16 cellular contexts compared by ENCODE assay signal in the genomic region with DNA sequence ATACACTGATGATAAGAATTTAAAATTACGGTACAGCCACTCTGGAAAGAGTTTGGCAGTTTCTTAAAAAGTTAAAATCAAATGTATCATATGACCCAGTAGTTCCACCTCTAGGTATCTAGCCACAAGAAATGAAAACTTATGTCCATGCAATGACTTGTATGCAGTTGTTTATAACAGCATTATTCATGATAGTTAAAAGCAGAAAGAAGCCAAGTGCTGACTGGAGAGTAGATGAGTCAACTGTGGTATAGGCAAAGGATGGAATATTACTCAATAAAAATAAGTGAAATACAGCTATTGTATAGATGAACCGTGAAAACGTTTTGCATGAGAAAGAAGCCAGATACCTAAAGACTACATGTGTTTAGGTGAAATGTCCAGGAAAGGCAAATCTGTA.
A peak's percentile ranks its signal among the peaks of the same experiment; 100 is the strongest.
DNase-seq lines count a peak whose midpoint lies in the region; ATAC-seq lines count a peak whose summit lies in the region.
"Had no signal": no experiment of that assay in that cellular context is flagged by ENCODE, and none has a peak within 500 bp of the region (broad histone marks: within the 10 kb centered on the region; RNA-seq: fewer than 3 reads in every experiment).

No MANE protein-coding gene starts in this region.

- H3K9me3 Mint-ChIP-seq in activated T-cell treated with anti-CD3 and anti-CD28 coated beads, Interleukin-2, amount 50 U/mL, for 24 hours: no peaks in the 10 kb centered on the region
- H3K9me3 Mint-ChIP-seq: activated CD4-positive, alpha-beta memory T cell treated with anti-CD3 and anti-CD28 coated beads for 36 hours; IgD-negative memory B cell had no signal

- ATAC-seq in GM18861 (IDR thresholded peaks at IDR 0.05; ENCODE audit: unreplicated experiment): no peak
- ATAC-seq: upper lobe of right lung had no signal

- H3K36me3 Mint-ChIP-seq in activated T-cell treated with anti-CD3 and anti-CD28 coated beads, Interleukin-2, amount 50 U/mL, for 24 hours (ENCODE audit: low read depth): no peaks in the 10 kb centered on the region
- H3K36me3 Mint-ChIP-seq: activated CD4-positive, alpha-beta memory T cell treated with anti-CD3 and anti-CD28 coated beads for 36 hours; IgD-negative memory B cell had no signal

- DNase-seq in activated T-cell treated with anti-CD3 and anti-CD28 coated beads, Interleukin-2, amount 50 U/mL, for 24 hours: no peak
- DNase-seq in activated T-cell treated with anti-CD3 and anti-CD28 coated beads for 4 hours (no peak), NCI-H226 (peak; percentile 65), dedifferentiated amniotic fluid mesenchymal stem cell (ENCODE audit: extremely low spot score) (peak; percentile 49), skeletal muscle cell (ENCODE audit: low read depth) (peak; percentile 57), NCI-H446 (lab: John Stamatoyannopoulos, UW) (no peak), SIG-M5 (lab: John Stamatoyannopoulos, UW) (no peak)
- DNase-seq: activated CD4-positive, alpha-beta memory T cell treated with anti-CD3 and anti-CD28 coated beads for 36 hours; activated naive CD4-positive, alpha-beta T cell; caudate nucleus; kidney glomerular epithelial cell; NCI-H1417; occipital lobe; upper lobe of right lung had no signal

- H3K27ac Mint-ChIP-seq in activated T-cell treated with anti-CD3 and anti-CD28 coated beads, Interleukin-2, amount 50 U/mL, for 24 hours: peak overlapping the region; percentile 45
- H3K27ac Mint-ChIP-seq: activated CD4-positive, alpha-beta memory T cell treated with anti-CD3 and anti-CD28 coated beads for 36 hours; IgD-negative memory B cell had no signal

- no peak overlapping the region for H3K4me3 Mint-ChIP-seq in activated T-cell treated with anti-CD3 and anti-CD28 coated beads, Interleukin-2, amount 50 U/mL, for 24 hours
- H3K4me3 Mint-ChIP-seq: activated CD4-positive, alpha-beta memory T cell treated with anti-CD3 and anti-CD28 coated beads for 36 hours; IgD-negative memory B cell had no signal

- H3K4me1 Mint-ChIP-seq in activated T-cell treated with anti-CD3 and anti-CD28 coated beads, Interleukin-2, amount 50 U/mL, for 24 hours (ENCODE audit: low read depth): peaks cover 63% of the 10 kb centered on the region
- H3K4me1 Mint-ChIP-seq: IgD-negative memory B cell had no signal

- H3K27me3 Mint-ChIP-seq in activated T-cell treated with anti-CD3 and anti-CD28 coated beads, Interleukin-2, amount 50 U/mL, for 24 hours: peaks cover 34% of the 10 kb centered on the region

- no peak overlapping the region for H3K4me3 ChIP-seq in skeletal muscle cell (ENCODE audit: low read depth, low read length)
- H3K4me3 ChIP-seq: upper lobe of right lung had no signal

Comparison
In these comparisons a context has a peak if more than half of its experiments do, and no peak if none do; other contexts are left out.
1. DNase-seq: peak in NCI-H226 (single experiment), dedifferentiated amniotic fluid mesenchymal stem cell (single experiment) and skeletal muscle cell (single experiment); none in activated T-cell treated with anti-CD3 and anti-CD28 coated beads, Interleukin-2, amount 50 U/mL, for 24 hours (single experiment), activated T-cell treated with anti-CD3 and anti-CD28 coated beads for 4 hours (single experiment), NCI-H446 (0 of 2) and SIG-M5 (single experiment).